In genomic region chr1:28258628-28259251, GRCh38 we compare ENCODE assay signal across 2 cellular contexts.
TF ChIP-seq lines count a peak whose summit lies in the region.

No MANE protein-coding gene starts in this region.

TF ChIP-seq in SK-N-SH, 30 proteins besides CTCF, POLR2A, EP300 and RAD21 (continued from another document):
- TF ChIP-seq ZBTB33 (IDR thresholded peaks at IDR 0.05; ENCODE audit: borderline replicate concordance, low read depth) = no peak
- TF ChIP-seq TCF12 (IDR thresholded peaks at IDR 0.05) = no peak
- no peak for TF ChIP-seq RCOR1 (IDR thresholded peaks at IDR 0.05; ENCODE audit: low read length)
- no peak for TF ChIP-seq POLR2AphosphoS5 (IDR thresholded peaks at IDR 0.05; ENCODE audit: low read depth, low read length)

TF ChIP-seq in SK-N-SH treated with all-trans-retinoic acid at 6 μM for 48 hours, 23 proteins besides CTCF, POLR2A, EP300 and RAD21 (continued from another document):
- TF ChIP-seq TSHZ2 (CRISPR knock-in tag; IDR thresholded peaks at IDR 0.05) (no peak), CREB5 (CRISPR knock-in tag; IDR thresholded peaks at IDR 0.05; ENCODE audit: low read depth) (no peak), PATZ1 (CRISPR knock-in tag; IDR thresholded peaks at IDR 0.05; ENCODE audit: borderline replicate concordance) (no peak), TCF4 (CRISPR knock-in tag; IDR thresholded peaks at IDR 0.05; ENCODE audit: borderline replicate concordance) (no peak), CSRNP3 (CRISPR knock-in tag; IDR thresholded peaks at IDR 0.05) (no peak), ESRRG (CRISPR knock-in tag; IDR thresholded peaks at IDR 0.05) (no peak), ZNF70 (CRISPR knock-in tag; IDR thresholded peaks at IDR 0.05) (no peak)
